In the genomic region with DNA sequence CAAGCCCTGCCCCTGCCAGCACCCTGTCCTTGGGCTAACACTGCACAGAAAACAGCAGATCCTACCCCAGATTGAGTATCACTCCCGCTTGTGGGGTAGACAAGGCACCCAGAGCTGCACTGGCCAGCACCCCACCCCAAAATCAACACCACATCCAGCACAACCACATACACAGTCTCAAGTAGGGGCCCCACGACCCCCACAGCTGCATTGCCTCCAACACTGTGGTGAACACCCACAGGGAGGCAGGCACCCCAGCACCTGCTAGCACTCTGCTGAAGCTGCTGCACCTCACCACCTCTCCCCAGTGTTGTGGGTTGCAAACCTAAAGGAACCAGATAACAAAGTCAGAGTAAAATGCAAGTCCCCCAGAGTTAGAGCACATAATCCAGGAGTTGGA, we compare ENCODE assay signal across 28 cellular contexts.
"Had no signal": no experiment of that assay in that cellular context is flagged by ENCODE, and none has a peak within 500 bp of the region (broad histone marks: within the 10 kb centered on the region; RNA-seq: fewer than 3 reads in every experiment).

No MANE protein-coding gene starts in this region.

- H3K4me3 Mint-ChIP-seq: stimulated activated effector memory CD8-positive, alpha-beta T cell treated with anti-CD3 and anti-CD28 coated beads, Interleukin-12 subunit alpha, Interleukin-12 subunit beta, amount 100 ng/mL, for 72 hours; stimulated activated memory B cell treated with anti-CD40 and anti-IgM and Interleukin-4, amounts not matched to agents 10 μg/mL and 1 μg/mL and 100 μg/mL, for 72 hours; stimulated activated naive B cell treated with anti-CD40 and anti-IgM and Interleukin-4, amounts not matched to agents 10 μg/mL and 1 μg/mL and 100 μg/mL, for 72 hours; stimulated activated naive CD8-positive, alpha-beta T cell treated with anti-CD3 and anti-CD28 coated beads, Interleukin-15, amount 100 ng/mL, for 72 hours; stimulated activated naive CD8-positive, alpha-beta T cell treated with anti-CD3 and anti-CD28 coated beads, Interleukin-15, Interleukin-2, amounts not matched to agents 100 ng/mL and 50 ng/mL, for 24 hours; type B pancreatic cell had no signal

- ATAC-seq: stimulated activated effector memory CD8-positive, alpha-beta T cell treated with anti-CD3 and anti-CD28 coated beads, Interleukin-12 subunit alpha, Interleukin-12 subunit beta, amount 100 ng/mL, for 72 hours; stimulated activated memory B cell treated with anti-CD40 and anti-IgM and Interleukin-4, amounts not matched to agents 10 μg/mL and 1 μg/mL and 100 μg/mL, for 72 hours; stimulated activated naive B cell treated with anti-CD40 and anti-IgM and Interleukin-4, amounts not matched to agents 10 μg/mL and 1 μg/mL and 100 μg/mL, for 72 hours; stimulated activated naive CD8-positive, alpha-beta T cell treated with anti-CD3 and anti-CD28 coated beads, Interleukin-15, amount 100 ng/mL, for 72 hours; stimulated activated naive CD8-positive, alpha-beta T cell treated with anti-CD3 and anti-CD28 coated beads, Interleukin-15, Interleukin-2, amounts not matched to agents 100 U/mL and 50 U/mL, for 24 hours; upper lobe of right lung had no signal

- DNase-seq: stimulated activated CD4-positive, alpha-beta T cell treated with anti-CD3 and anti-CD28 coated beads, Interleukin-2, amount 100 ng/mL, for 48 hours; stimulated activated CD4-positive, alpha-beta T cell treated with anti-CD3 and anti-CD28 coated beads, Interleukin-4, amount 100 ng/mL, for 1 hour; stimulated activated CD4-positive, alpha-beta T cell treated with anti-CD3 and anti-CD28 coated beads, Interleukin-4, amount 100 ng/mL, for 24 hours; stimulated activated CD4-positive, alpha-beta T cell treated with anti-CD3 and anti-CD28 coated beads, Interleukin-4, amount 100 ng/mL, for 4 hours; stimulated activated CD8-positive, alpha-beta memory T cell treated with anti-CD3 and anti-CD28 coated beads, Interleukin-4, amount 100 ng/mL, for 48 hours; stimulated activated naive B cell treated with anti-CD40 and anti-IgM and Interleukin-4, amounts not matched to agents 10 μg/mL and 1 μg/mL and 100 μg/mL, for 72 hours; stimulated activated naive CD4-positive, alpha-beta T cell; stimulated activated naive CD4-positive, alpha-beta T cell treated with Interleukin-2 at 50 U/mL for 16 hours; stimulated activated naive CD8-positive, alpha-beta T cell treated with anti-CD3 and anti-CD28 coated beads, Interleukin-15, amount 100 ng/mL, for 72 hours; stimulated activated naive CD8-positive, alpha-beta T cell treated with anti-CD3 and anti-CD28 coated beads, Interleukin-15, Interleukin-2, amounts not matched to agents 100 U/mL and 50 U/mL, for 24 hours; stomach; substantia nigra; testis; thyroid gland; tibial artery; transverse colon; trophoblast cell; upper lobe of left lung; upper lobe of right lung; uterus had no signal

- H3K4me1 ChIP-seq: stomach, suprapubic skin, testis, thyroid gland, tibial artery, tibial nerve, transverse colon, upper lobe of left lung, upper lobe of right lung, uterus, vagina had no signal

- H3K27me3 ChIP-seq: stomach, suprapubic skin, testis, thyroid gland, tibial artery, tibial nerve, transverse colon, upper lobe of left lung, upper lobe of right lung, uterus, vagina had no signal

- H3K9me3 ChIP-seq: stomach, suprapubic skin, testis, thoracic aorta, thyroid gland, tibial artery, tibial nerve, transverse colon, upper lobe of left lung, upper lobe of right lung, uterus, vagina had no signal

- H3K4me1 Mint-ChIP-seq: stimulated activated effector memory CD8-positive, alpha-beta T cell treated with anti-CD3 and anti-CD28 coated beads, Interleukin-12 subunit alpha, Interleukin-12 subunit beta, amount 100 ng/mL, for 72 hours; stimulated activated memory B cell treated with anti-CD40 and anti-IgM and Interleukin-4, amounts not matched to agents 10 μg/mL and 1 μg/mL and 100 μg/mL, for 72 hours; stimulated activated naive B cell treated with anti-CD40 and anti-IgM and Interleukin-4, amounts not matched to agents 10 μg/mL and 1 μg/mL and 100 μg/mL, for 72 hours; stimulated activated naive CD8-positive, alpha-beta T cell treated with anti-CD3 and anti-CD28 coated beads, Interleukin-15, amount 100 ng/mL, for 72 hours had no signal

- H3K9me3 Mint-ChIP-seq: stimulated activated naive CD8-positive, alpha-beta T cell treated with anti-CD3 and anti-CD28 coated beads, Interleukin-15, amount 100 ng/mL, for 72 hours; stimulated activated naive CD8-positive, alpha-beta T cell treated with anti-CD3 and anti-CD28 coated beads, Interleukin-15, Interleukin-2, amounts not matched to agents 100 ng/mL and 50 ng/mL, for 24 hours; type B pancreatic cell had no signal

- H3K4me3 ChIP-seq: stomach, suprapubic skin, testis, thoracic aorta, thyroid gland, tibial artery, tibial nerve, transverse colon, upper lobe of left lung, upper lobe of right lung, uterus, vagina had no signal

- H3K36me3 ChIP-seq: stomach, suprapubic skin, thoracic aorta, thyroid gland, tibial artery, tibial nerve, transverse colon, upper lobe of left lung, upper lobe of right lung, uterus, vagina had no signal

- H3K36me3 Mint-ChIP-seq: stimulated activated effector memory CD8-positive, alpha-beta T cell treated with anti-CD3 and anti-CD28 coated beads, Interleukin-12 subunit alpha, Interleukin-12 subunit beta, amount 100 ng/mL, for 72 hours; stimulated activated memory B cell treated with anti-CD40 and anti-IgM and Interleukin-4, amounts not matched to agents 10 μg/mL and 1 μg/mL and 100 μg/mL, for 72 hours; stimulated activated naive B cell treated with anti-CD40 and anti-IgM and Interleukin-4, amounts not matched to agents 10 μg/mL and 1 μg/mL and 100 μg/mL, for 72 hours; type B pancreatic cell had no signal

- H3K27ac ChIP-seq: stomach, suprapubic skin, testis, thoracic aorta, thyroid gland, tibial artery, tibial nerve, transverse colon, upper lobe of left lung, upper lobe of right lung, uterus, vagina had no signal

- H3K27me3 Mint-ChIP-seq: stimulated activated memory B cell treated with anti-CD40 and anti-IgM and Interleukin-4, amounts not matched to agents 10 μg/mL and 1 μg/mL and 100 μg/mL, for 72 hours; stimulated activated naive B cell treated with anti-CD40 and anti-IgM and Interleukin-4, amounts not matched to agents 10 μg/mL and 1 μg/mL and 100 μg/mL, for 72 hours; stimulated activated naive CD8-positive, alpha-beta T cell treated with anti-CD3 and anti-CD28 coated beads, Interleukin-15, amount 100 ng/mL, for 72 hours; stimulated activated naive CD8-positive, alpha-beta T cell treated with anti-CD3 and anti-CD28 coated beads, Interleukin-15, Interleukin-2, amounts not matched to agents 100 ng/mL and 50 ng/mL, for 24 hours; type B pancreatic cell had no signal

- H3K27ac Mint-ChIP-seq: stimulated activated effector memory CD8-positive, alpha-beta T cell treated with anti-CD3 and anti-CD28 coated beads, Interleukin-12 subunit alpha, Interleukin-12 subunit beta, amount 100 ng/mL, for 72 hours; stimulated activated memory B cell treated with anti-CD40 and anti-IgM and Interleukin-4, amounts not matched to agents 10 μg/mL and 1 μg/mL and 100 μg/mL, for 72 hours; stimulated activated naive B cell treated with anti-CD40 and anti-IgM and Interleukin-4, amounts not matched to agents 10 μg/mL and 1 μg/mL and 100 μg/mL, for 72 hours; stimulated activated naive CD8-positive, alpha-beta T cell treated with anti-CD3 and anti-CD28 coated beads, Interleukin-15, Interleukin-2, amounts not matched to agents 100 ng/mL and 50 ng/mL, for 24 hours; type B pancreatic cell had no signal
